ENCODE assay signal across 6 cellular contexts in genomic region chr2:219551863-219552381, GRCh38. TPM values are rescaled to one million over a fixed set of nuclear protein-coding genes. Genes with fewer than 3 reads are reported as not detected.
DNase-seq lines count a peak whose midpoint lies in the region; ATAC-seq, FAIRE-seq and TF ChIP-seq lines count a peak whose summit lies in the region.

No MANE protein-coding gene starts in this region.

- peak overlapping the region; percentile 41 to 67 (median 60) for H3K4me3 ChIP-seq in pancreas

- H3K27me3 ChIP-seq in pancreas, result no peaks in the 10 kb centered on the region

- H3K36me3 ChIP-seq in pancreas, result no peaks in the 10 kb centered on the region

- no peak for TF ChIP-seq CTCF in pancreas (IDR thresholded peaks at IDR 0.05)

- no peak for FAIRE-seq in pancreas (lab: Jason Lieb, UNC)

- ATAC-seq in GM18858 (IDR thresholded peaks at IDR 0.05; ENCODE audit: unreplicated experiment) (peak; percentile 8), HG03280 (IDR thresholded peaks at IDR 0.05; ENCODE audit: unreplicated experiment) (peak; percentile 11), pancreas (peak; percentile 18 to 37 (median 32))

- no peaks in the 10 kb centered on the region for H3K9me3 ChIP-seq in pancreas

- H3K4me1 ChIP-seq in pancreas, result peaks cover 0 to 9% (median 4%) of the 10 kb centered on the region in 3 donors

- 2 to 5% methylated on average over 26 to 31 of the region's 31 CpGs for WGBS in pancreas, 2 donors

- peak overlapping the region in 1 of 4 donors; percentile 22 for H3K27ac ChIP-seq in pancreas

- intact Hi-C loops in pancreas (cut with DNase I), result no loop called here

- DNase-seq in cerebellum (ENCODE audit: low spot score) (peak; percentile 20), pancreas (no peak), NCI-H1092 (lab: John Stamatoyannopoulos, UW) (no peak)
- no peak for DNase-seq in stimulated activated CD4-positive, alpha-beta T cell treated with anti-CD3 and anti-CD28 coated beads, Interleukin-12 subunit alpha, Interleukin-12 subunit beta, amount 100 ng/mL, for 4 hours

RNA-seq across cellular contexts. Expression of gene TMEM198, which starts 8.1 kb away (rescaled TPM):
- total RNA-seq in cerebellum (13.0 TPM), pancreas (1 to 10 TPM; 2.6 to 7.1 (median 5.1) TPM)
- 10 to 100 TPM in 1 of 2 donors, 1 to 10 TPM in 1; 9.0 to 13.3 TPM for polyA plus RNA-seq in pancreas

RNA-seq across cellular contexts. Expression of gene CHPF, which starts 8.3 kb away (rescaled TPM):
- total RNA-seq in cerebellum, result 21.4 TPM
- 100 to 1,000 TPM in 1 of 6 donors, 10 to 100 TPM in 5; 55.1 to 105 (median 68.5) TPM for total RNA-seq in pancreas
- polyA plus RNA-seq in pancreas, result 10 to 100 TPM; 63.4 to 83.3 TPM

RNA-seq across cellular contexts. Expression of gene OBSL1, which starts 19.4 kb away (rescaled TPM):
- total RNA-seq in cerebellum (43.1 TPM), pancreas (10 to 100 TPM; 54.7 to 94.5 (median 68.2) TPM)
- polyA plus RNA-seq in pancreas, result 100 to 1,000 TPM; 270 to 332 TPM

RNA-seq across cellular contexts. Expression of gene INHA, which starts 20.2 kb away (rescaled TPM):
- total RNA-seq in cerebellum (0.54 TPM), pancreas (1 to 10 TPM in 5 of 6 donors, under 1 TPM in 1; 0.94 to 8.9 (median 3.9) TPM)
- polyA plus RNA-seq in pancreas, result 1 to 10 TPM; 3.5 to 4.1 TPM

RNA-seq across cellular contexts. Expression of gene ASIC4, which starts 37.6 kb away (rescaled TPM):
- total RNA-seq in cerebellum (1.7 TPM), pancreas (under 1 TPM in 2 of 6 donors, not detected in 4; 0.04 to 0.09 TPM)
- under 1 TPM; 0.27 to 0.38 TPM for polyA plus RNA-seq in pancreas
